In the genomic region with DNA sequence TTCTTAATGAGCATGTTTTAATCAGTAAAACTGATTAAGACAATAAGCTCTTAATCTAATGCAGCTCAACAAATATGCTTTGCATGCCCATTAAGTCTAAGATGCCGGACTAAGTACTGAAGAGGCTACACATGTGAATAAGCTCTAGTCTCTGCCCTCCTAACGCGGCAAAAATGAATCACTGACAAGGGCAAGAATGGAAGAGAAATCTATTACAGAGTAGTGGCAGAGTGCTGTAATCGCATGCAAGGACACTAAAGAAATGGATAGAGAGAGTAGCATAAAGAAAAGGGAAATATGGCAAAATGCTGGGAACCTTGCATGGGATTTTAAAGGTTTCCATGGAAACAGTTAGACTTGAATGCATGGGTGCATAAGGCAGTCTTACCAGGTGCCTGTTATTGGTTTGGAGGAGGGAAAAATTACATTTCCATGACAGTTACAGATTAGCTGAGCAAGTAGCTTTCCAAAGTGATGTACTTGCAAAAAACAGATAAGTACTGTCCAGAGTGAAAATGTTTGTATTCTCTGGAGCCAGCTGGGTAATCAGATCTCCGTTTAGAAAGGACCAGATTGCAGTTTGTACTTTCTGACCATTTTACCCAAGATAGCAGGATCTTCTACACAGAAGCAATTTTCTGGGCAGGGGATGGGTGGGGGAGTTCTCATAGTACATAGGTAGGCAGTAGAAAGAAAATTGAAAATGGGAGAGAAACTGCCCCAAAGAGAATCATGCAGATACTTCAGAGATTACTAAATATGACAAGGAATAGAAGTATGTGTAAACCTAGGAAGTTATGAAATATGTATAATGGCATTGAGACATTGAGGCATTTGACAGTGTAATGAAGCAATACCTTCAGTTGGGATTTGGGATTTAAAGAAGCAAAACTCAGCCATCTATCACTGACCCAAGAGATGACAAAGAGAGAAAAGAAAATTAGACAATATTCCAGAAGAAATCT, we compare ENCODE assay signal across 18 cellular contexts.
DNase-seq lines count a peak whose midpoint lies in the region; ATAC-seq, FAIRE-seq and TF ChIP-seq lines count a peak whose summit lies in the region.
"Had no signal": no experiment of that assay in that cellular context is flagged by ENCODE, and none has a peak within 500 bp of the region (broad histone marks: within the 10 kb centered on the region; RNA-seq: fewer than 3 reads in every experiment).

No MANE protein-coding gene starts in this region.

- no peak for ATAC-seq in HepG2
- ATAC-seq in right lobe of liver, result no peak
- ATAC-seq in left ventricle myocardium superior, result no peak
- ATAC-seq: A549, heart left ventricle had no signal

- H3K36me3 ChIP-seq in HepG2 (replicated peaks in 1 of 2; ENCODE audit: control insufficient read depth in 1 of 2, insufficient read depth in 2 of 2, low read length in 2 of 2) (no peaks in the 10 kb centered on the region), right lobe of liver (no peaks in the 10 kb centered on the region), mammary epithelial cell (ENCODE audit: insufficient read depth, low read length) (no peaks in the 10 kb centered on the region), small intestine (ENCODE audit: control insufficient read depth in 2 of 2, insufficient read depth in 2 of 2, low read length in 2 of 2) (no peaks in the 10 kb centered on the region)
- H3K36me3 ChIP-seq: cardiac muscle cell, heart left ventricle had no signal

- CTCF ChIA-PET in HepG2 (lab: Yijun Ruan, JAX; ENCODE audit: low intra/inter-chr PET ratio, low total read pairs), result no interaction called here
- CTCF ChIA-PET in mammary epithelial cell (lab: Charles Lee; ENCODE audit: low non-redundant PET), result no interaction called here

- H3K9ac ChIP-seq in HepG2 (ENCODE audit: insufficient read depth, low read depth, low read length) (no peak overlapping the region), mammary epithelial cell (ENCODE audit: insufficient read depth, low read length) (no peak overlapping the region)

- H3K27me3 ChIP-seq in HepG2 (ENCODE audit: control insufficient read depth in 1 of 2, insufficient read depth in 2 of 2, low read length in 2 of 2) (no peaks in the 10 kb centered on the region), right lobe of liver (no peaks in the 10 kb centered on the region), mammary epithelial cell (ENCODE audit: insufficient read depth, low read length) (no peaks in the 10 kb centered on the region), small intestine (ENCODE audit: control insufficient read depth in 2 of 2, insufficient read depth in 2 of 2, low read length in 2 of 2) (no peaks in the 10 kb centered on the region)
- H3K27me3 ChIP-seq: cardiac muscle cell, heart left ventricle, testis had no signal

- H3K79me2 ChIP-seq in HepG2 (ENCODE audit: insufficient read depth, low read length) (no peaks in the 10 kb centered on the region), mammary epithelial cell (ENCODE audit: insufficient read depth, low read length) (no peaks in the 10 kb centered on the region)

- H2AFZ ChIP-seq in HepG2 (ENCODE audit: low read length) (no peak overlapping the region), mammary epithelial cell (ENCODE audit: low read depth, low read length) (no peak overlapping the region)

- DNase-seq in HepG2 (ENCODE audit: low spot score) (no peak), right lobe of liver (no peak), mammary epithelial cell (peak; percentile 38), inferior parietal cortex (ENCODE audit: extremely low spot score) (peak; percentile 5), small intestine (no peak), NCI-H748 treated with DMSO at 0.1 percent for 48 hours (lab: John Stamatoyannopoulos, UW) (no peak), UCSD-AML1 (lab: John Stamatoyannopoulos, UW; ENCODE audit: unreplicated experiment) (no peak), left ventricle myocardium superior (no peak)
- DNase-seq: activated CD4-positive, alpha-beta T cell treated with anti-CD3 and anti-CD28 coated beads for 4 hours; activated naive CD4-positive, alpha-beta T cell treated with anti-CD3 and anti-CD28 coated beads, Interleukin-2, amount 50 U/mL, for 16 hours; activated T-cell treated with anti-CD3 and anti-CD28 coated beads for 4 hours; COR-L47; heart left ventricle; NCI-H187 treated with DMSO at 0.1 percent for 48 hours; Right ventricle myocardium superior; testis had no signal

- dilution Hi-C loops in mammary epithelial cell (cut with HindIII; ENCODE audit: low sequenced_read_pairs), result no loop called here

- intact Hi-C loops in HepG2 (cut with micrococcal nuclease; ENCODE audit: unreplicated experiment), result no loop called here
- intact Hi-C loops in right lobe of liver (cut with DNase I), result no loop called here
- intact Hi-C loops in mammary epithelial cell (cut with micrococcal nuclease), result no loop called here
- intact Hi-C loops in left ventricle myocardium superior (cut with micrococcal nuclease), result no loop called here

- BruUV-seq in HepG2 (replicated peaks; lab: Mats Ljungman, UMichigan) (no TSS peak), mammary epithelial cell (replicated peaks; lab: Mats Ljungman, UMichigan) (no TSS peak)

- TF ChIP-seq RAD21 in HepG2 (CRISPR knock-in tag; IDR thresholded peaks at IDR 0.05), result no peak

- H3K4me3 ChIP-seq in HepG2 (replicated peaks in 1 of 3; ENCODE audit: insufficient read depth in 1 of 3, low read depth in 2 of 3, low read length in 3 of 3), result no peak overlapping the region
- H3K4me3 ChIP-seq in right lobe of liver, result no peak overlapping the region
- no peak overlapping the region for H3K4me3 ChIP-seq in mammary epithelial cell (replicated peaks in 1 of 3; ENCODE audit: insufficient read depth in 1 of 3, low read depth in 2 of 3, low read length in 3 of 3)
- no peak overlapping the region for H3K4me3 ChIP-seq in small intestine (ENCODE audit: low read depth in 1 of 2, low read length in 2 of 2)
- H3K4me3 ChIP-seq: A549, cardiac muscle cell, heart left ventricle, testis had no signal

- H3K4me2 ChIP-seq in HepG2 (ENCODE audit: low read depth, low read length) (no peak overlapping the region), mammary epithelial cell (ENCODE audit: insufficient read depth, low read depth, low read length) (peak overlapping the region; percentile 6)
- H3K4me2 ChIP-seq: A549 had no signal

- no peak for TF ChIP-seq EP300 in HepG2 (IDR thresholded peaks at IDR 0.05; ENCODE audit: low read depth in 2 of 2, low read length in 2 of 2)
- no peak for TF ChIP-seq EP300 in HepG2 (CRISPR knock-in tag; IDR thresholded peaks at IDR 0.05; ENCODE audit: borderline replicate concordance)

- 40% methylated on average over 5 of the region's 5 CpGs for WGBS in HepG2 (ENCODE audit: low lambda C conversion rate)
- WGBS in right lobe of liver (ENCODE audit: insufficient coverage, low coverage, low lambda C conversion rate, missing lambda C conversion rate), result 61% methylated on average over 5 of the region's 5 CpGs
- WGBS in mammary epithelial cell (ENCODE audit: low coverage, missing lambda C conversion rate), result 87% methylated on average over 5 of the region's 5 CpGs
- 64 to 73% (median 69%) methylated on average over 5 of the region's 5 CpGs for WGBS in small intestine, 3 donors

- TF ChIP-seq POLR2A in HepG2 (IDR thresholded peaks at IDR 0.05; ENCODE audit: insufficient read depth in 1 of 2, low read depth in 2 of 2, low read length in 2 of 2), result no peak
- TF ChIP-seq POLR2A in right lobe of liver (IDR thresholded peaks at IDR 0.05), result no peak

- TF ChIP-seq CTCF in HepG2 (CRISPR knock-in tag; IDR thresholded peaks at IDR 0.05), result no peak
- no peak for TF ChIP-seq CTCF in right lobe of liver (IDR thresholded peaks at IDR 0.05)
- no peak for TF ChIP-seq CTCF in mammary epithelial cell (conservative IDR thresholded peaks at IDR 0.05 in 1 of 2, IDR thresholded peaks at IDR 0.05 in 1 of 2; ENCODE audit: extremely low read depth in 1 of 2, insufficient read depth in 1 of 2, low read depth in 1 of 2, low read length in 2 of 2)

- H4K20me1 ChIP-seq in HepG2 (ENCODE audit: insufficient read depth, low read length), result no peaks in the 10 kb centered on the region
- H4K20me1 ChIP-seq in mammary epithelial cell (ENCODE audit: insufficient read depth, low read length), result no peaks in the 10 kb centered on the region

- POLR2A ChIA-PET in HepG2 (lab: Yijun Ruan, JAX), result no interaction called here

- FAIRE-seq in HepG2 (lab: Jason Lieb, UNC) (no peak), small intestine (lab: Jason Lieb, UNC) (no peak)
- FAIRE-seq: A549 had no signal

- H3K27ac ChIP-seq in HepG2 (ENCODE audit: extremely low read length, insufficient read depth, low read length) (no peak overlapping the region), right lobe of liver (no peak overlapping the region), mammary epithelial cell (ENCODE audit: insufficient read depth, low read depth, low read length) (no peak overlapping the region), small intestine (ENCODE audit: low read depth in 1 of 2, low read length in 1 of 2) (no peak overlapping the region)
- H3K27ac ChIP-seq: A549, cardiac muscle cell, heart left ventricle, testis had no signal

- no peaks in the 10 kb centered on the region for H3K9me3 ChIP-seq in HepG2 (ENCODE audit: low read length)
- H3K9me3 ChIP-seq in right lobe of liver, result no peaks in the 10 kb centered on the region
- no peaks in the 10 kb centered on the region for H3K9me3 ChIP-seq in mammary epithelial cell (replicated peaks; ENCODE audit: insufficient read depth, low read length)
- no peaks in the 10 kb centered on the region for H3K9me3 ChIP-seq in small intestine (ENCODE audit: control insufficient read depth, low read depth)
- H3K9me3 ChIP-seq: A549, testis had no signal

- H3K4me1 ChIP-seq in HepG2 (ENCODE audit: insufficient read depth, low read length) (no peaks in the 10 kb centered on the region), right lobe of liver (no peaks in the 10 kb centered on the region), mammary epithelial cell (ENCODE audit: insufficient read depth, low read length) (peaks cover 6% of the 10 kb centered on the region), small intestine (ENCODE audit: control insufficient read depth in 2 of 2, insufficient read depth in 1 of 2, low read depth in 1 of 2, low read length in 1 of 2) (no peaks in the 10 kb centered on the region)
- H3K4me1 ChIP-seq: A549, heart left ventricle, testis had no signal

- in situ Hi-C loops in HepG2 (cut with HindIII; ENCODE audit: extremely low pct_ligation_motif_present, low pct_unique_long_range_greater_than_20kb), result no loop called here
- in situ Hi-C loops in mammary epithelial cell (cut with MboI; ENCODE audit: low sequenced_read_pairs in 2 of 2), result no loop called here

TF ChIP-seq in HepG2, 621 proteins besides CTCF, POLR2A, EP300 and RAD21:
- TF ChIP-seq ZFP36L2 (CRISPR knock-in tag; IDR thresholded peaks at IDR 0.05) (no peak), ZNF432 (CRISPR knock-in tag; IDR thresholded peaks at IDR 0.05; ENCODE audit: borderline replicate concordance) (no peak), CEBPB (IDR thresholded peaks at IDR 0.05; ENCODE audit: borderline replicate concordance, low read depth, low read length) (peak; percentile 23; the same call in 1 of the 2 replicates), SALL2 (CRISPR knock-in tag; IDR thresholded peaks at IDR 0.05) (no peak), HMG20B (CRISPR knock-in tag; conservative IDR thresholded peaks at IDR 0.05) (no peak), ARNTL (CRISPR knock-in tag; IDR thresholded peaks at IDR 0.05) (no peak), ZFP90 (CRISPR knock-in tag; IDR thresholded peaks at IDR 0.05; ENCODE audit: borderline replicate concordance) (no peak)

Comparison
In these comparisons a context has a peak if more than half of its experiments do, and no peak if none do; other contexts are left out.
1. DNase-seq: peak in mammary epithelial cell (single experiment) and inferior parietal cortex (single experiment); none in HepG2 (single experiment), right lobe of liver (0 of 3), small intestine (single experiment), NCI-H748 treated with DMSO at 0.1 percent for 48 hours (single experiment), UCSD-AML1 (single experiment) and left ventricle myocardium superior (single experiment).